In genomic region chr15:100922192-100923040, GRCh38 we compare ENCODE assay signal across 14 cellular contexts. TPM values are rescaled to one million over a fixed set of nuclear protein-coding genes. Genes with fewer than 3 reads are reported as not detected.
A peak's percentile ranks its signal among the peaks of the same experiment; 100 is the strongest.
DNase-seq lines count a peak whose midpoint lies in the region; ATAC-seq, FAIRE-seq and TF ChIP-seq lines count a peak whose summit lies in the region.
"Had no signal": no experiment of that assay in that cellular context is flagged by ENCODE, and none has a peak within 500 bp of the region (broad histone marks: within the 10 kb centered on the region; RNA-seq: fewer than 3 reads in every experiment).

No MANE protein-coding gene starts in this region.

- POLR2A ChIA-PET in HepG2 (lab: Yijun Ruan, JAX), result no interaction called here

- WGBS in HepG2 (ENCODE audit: low lambda C conversion rate), result 15% methylated on average over 13 of the region's 13 CpGs
- 57 to 68% (median 59%) methylated on average over 12 to 13 of the region's 13 CpGs for WGBS in adrenal gland, 4 donors

- in situ Hi-C loops in HepG2 (cut with HindIII; ENCODE audit: extremely low pct_ligation_motif_present, low pct_unique_long_range_greater_than_20kb) (loop anchor here (25.0 kb wide), 1 partner anchor 340 kb away; the partner anchor contains the start of gene CHSY1), ACHN (cut with HindIII; ENCODE audit: low pct_ligation_motif_present, low pct_unique_long_range_greater_than_20kb, low sequenced_read_pairs) (no loop called here)

- no peak overlapping the region for H2AFZ ChIP-seq in HepG2 (ENCODE audit: low read length)
- H2AFZ ChIP-seq: hepatocyte had no signal

- CTCF ChIA-PET in HepG2 (lab: Yijun Ruan, JAX; ENCODE audit: low intra/inter-chr PET ratio, low total read pairs), result no interaction called here

- ATAC-seq in HepG2, result no peak
- no peak for ATAC-seq in HG03442 (IDR thresholded peaks at IDR 0.05; ENCODE audit: unreplicated experiment)
- ATAC-seq: CD8-positive, alpha-beta T cell; effector memory CD8-positive, alpha-beta T cell had no signal

- H3K4me1 ChIP-seq in Peyer's patch, result peaks cover 3 to 39% (median 12%) of the 10 kb centered on the region in 4 donors
- no peaks in the 10 kb centered on the region for H3K4me1 ChIP-seq in HepG2 (ENCODE audit: insufficient read depth, low read length)
- H3K4me1 ChIP-seq in adrenal gland (replicated peaks in 1 of 2), result peaks cover 0 to 10% of the 10 kb centered on the region in 2 donors

- no peaks in the 10 kb centered on the region for H3K9me3 ChIP-seq in Peyer's patch
- no peaks in the 10 kb centered on the region for H3K9me3 ChIP-seq in HepG2 (ENCODE audit: low read length)
- no peaks in the 10 kb centered on the region for H3K9me3 ChIP-seq in adrenal gland (replicated peaks in 1 of 3)
- H3K9me3 ChIP-seq: right atrium auricular region had no signal

- peak overlapping the region; percentile 38 for H3K4me3 ChIP-seq in GM06990 (replicated peaks; ENCODE audit: low read depth, low read length)
- peak overlapping the region in 1 of 4 donors; percentile 14 for H3K4me3 ChIP-seq in Peyer's patch
- no peak overlapping the region for H3K4me3 ChIP-seq in HepG2 (replicated peaks in 1 of 3; ENCODE audit: insufficient read depth in 1 of 3, low read depth in 2 of 3, low read length in 3 of 3)
- H3K4me3 ChIP-seq in adrenal gland, result no peak overlapping the region
- H3K4me3 ChIP-seq: hepatocyte, right atrium auricular region had no signal

- peak; percentile 41 for DNase-seq in GM06990 (ENCODE audit: extremely low read depth, insufficient read length)
- peak; percentile 76 for DNase-seq in GM20000 (ENCODE audit: low spot score)
- no peak for DNase-seq in Peyer's patch
- no peak for DNase-seq in HepG2 (ENCODE audit: low spot score)
- DNase-seq in adrenal gland, result no peak
- DNase-seq in ACHN, result no peak
- no peak for DNase-seq in stimulated activated CD4-positive, alpha-beta T cell treated with anti-CD3 and anti-CD28 coated beads, Interleukin-4, amount 100 ng/mL, for 4 hours
- DNase-seq: CD8-positive, alpha-beta T cell; effector memory CD8-positive, alpha-beta T cell had no signal

- no peaks in the 10 kb centered on the region for H4K20me1 ChIP-seq in HepG2 (ENCODE audit: insufficient read depth, low read length)

- H3K9ac ChIP-seq in HepG2 (ENCODE audit: insufficient read depth, low read depth, low read length), result no peak overlapping the region

- H3K27ac ChIP-seq in Peyer's patch (peak overlapping the region; percentile 39 to 88 (median 58)), HepG2 (ENCODE audit: extremely low read length, insufficient read depth, low read length) (no peak overlapping the region), adrenal gland (peak overlapping the region in 2 of 5 donors; percentile 27 to 40)
- H3K27ac ChIP-seq: hepatocyte, right atrium auricular region had no signal

- TF ChIP-seq RAD21 in HepG2 (CRISPR knock-in tag; IDR thresholded peaks at IDR 0.05), result no peak

- H3K27me3 ChIP-seq in GM06990 (replicated peaks; ENCODE audit: control insufficient read depth, insufficient read depth, low read length), result no peaks in the 10 kb centered on the region
- H3K27me3 ChIP-seq in Peyer's patch, result no peaks in the 10 kb centered on the region
- peaks cover 3 to 66% of the 10 kb centered on the region in 2 experiments for H3K27me3 ChIP-seq in HepG2 (ENCODE audit: control insufficient read depth in 1 of 2, insufficient read depth in 2 of 2, low read length in 2 of 2)
- peaks cover 14% of the 10 kb centered on the region for H3K27me3 ChIP-seq in adrenal gland

- TF ChIP-seq CTCF in GM06990 (IDR thresholded peaks at IDR 0.05; ENCODE audit: insufficient read depth, low read length, poor library complexity, severe bottlenecking), result no peak
- no peak for TF ChIP-seq CTCF in GM20000 (IDR thresholded peaks at IDR 0.05; ENCODE audit: extremely low read depth, missing control alignments)
- no peak for TF ChIP-seq CTCF in Peyer's patch (IDR thresholded peaks at IDR 0.05)
- no peak for TF ChIP-seq CTCF in HepG2 (CRISPR knock-in tag; IDR thresholded peaks at IDR 0.05)
- TF ChIP-seq CTCF in adrenal gland (IDR thresholded peaks at IDR 0.05), result no peak

- peaks cover 13% of the 10 kb centered on the region for H3K36me3 ChIP-seq in GM06990 (ENCODE audit: control insufficient read depth, insufficient read depth, low read length)
- peaks cover 0 to 4% (median 0%) of the 10 kb centered on the region in 3 donors for H3K36me3 ChIP-seq in Peyer's patch
- no peaks in the 10 kb centered on the region for H3K36me3 ChIP-seq in HepG2 (replicated peaks in 1 of 2; ENCODE audit: control insufficient read depth in 1 of 2, insufficient read depth in 2 of 2, low read length in 2 of 2)
- H3K36me3 ChIP-seq in adrenal gland (replicated peaks in 1 of 2), result no peaks in the 10 kb centered on the region

- no TSS peak for BruUV-seq in HepG2 (replicated peaks; lab: Mats Ljungman, UMichigan)

- TF ChIP-seq EP300 in HepG2 (IDR thresholded peaks at IDR 0.05; ENCODE audit: low read depth in 2 of 2, low read length in 2 of 2) (no peak), HepG2 (CRISPR knock-in tag; IDR thresholded peaks at IDR 0.05; ENCODE audit: borderline replicate concordance) (no peak)

- no peaks in the 10 kb centered on the region for H3K79me2 ChIP-seq in HepG2 (ENCODE audit: insufficient read depth, low read length)
- H3K79me2 ChIP-seq: hepatocyte had no signal

- H3K4me2 ChIP-seq in HepG2 (ENCODE audit: low read depth, low read length), result no peak overlapping the region
- H3K4me2 ChIP-seq: hepatocyte had no signal

- no peak for FAIRE-seq in HepG2 (lab: Jason Lieb, UNC)
- FAIRE-seq: H1 had no signal

- TF ChIP-seq POLR2A in Peyer's patch (IDR thresholded peaks at IDR 0.05) (no peak), HepG2 (IDR thresholded peaks at IDR 0.05; ENCODE audit: insufficient read depth in 1 of 2, low read depth in 2 of 2, low read length in 2 of 2) (no peak), adrenal gland (IDR thresholded peaks at IDR 0.05) (no peak)

- intact Hi-C loops in HepG2 (cut with micrococcal nuclease; ENCODE audit: unreplicated experiment), result no loop called here
- intact Hi-C loops in adrenal gland (cut with DNase I), result no loop called here

RNA-seq across cellular contexts. Expression of gene LRRK1, which starts 3.3 kb away (rescaled TPM):
- total RNA-seq in Peyer's patch (10 to 100 TPM; 49.2 to 66.0 (median 55.5) TPM), HepG2 (2016; rRNA removed; fragmentation: Illumina TruSeq; extraction: Trizol) (0.07 and 0.13 TPM in 2 replicates), adrenal gland (10 to 100 TPM in 3 of 8 donors, 1 to 10 TPM in 5; 3.4 to 13.1 (median 9.3) TPM)
- total RNA-seq in HepG2 (2016; cell fraction: cytosol; rRNA removed; fragmentation: Illumina TruSeq; extraction: Trizol; ENCODE audit: low read depth), result 0.26 and 0.30 TPM in 2 replicates
- total RNA-seq in HepG2 (2016; cell fraction: insoluble cytoplasmic fraction; rRNA removed; fragmentation: Illumina TruSeq; extraction: Trizol), result 0.09 and 0.12 TPM in 2 replicates
- 0.31 and 0.37 TPM in 2 replicates for total RNA-seq in HepG2 (2016; cell fraction: membrane; rRNA removed; fragmentation: Illumina TruSeq; extraction: Trizol)
- 0.22 and 0.28 TPM in 2 replicates for total RNA-seq in HepG2 (2016; cell fraction: nucleus; rRNA removed; fragmentation: Illumina TruSeq; extraction: Trizol)
- polyA plus RNA-seq in HepG2 (2011; rRNA removed) (0.71 and 1.2 TPM in 2 replicates), adrenal gland (1 to 10 TPM; 2.3 to 6.9 (median 3.2) TPM)
- polyA plus RNA-seq in HepG2 (2011; cell fraction: cytosol; rRNA removed), result 0.46 and 0.68 TPM in 2 replicates
- 1.00 and 1.5 TPM in 2 replicates for polyA plus RNA-seq in HepG2 (2011; cell fraction: nucleus; rRNA removed)
- polyA plus RNA-seq in HepG2 (2012), result 0.38 and 0.51 TPM in 2 replicates
- polyA plus RNA-seq in HepG2 (2016; cell fraction: cytosol; fragmentation: Illumina TruSeq; extraction: Trizol; ENCODE audit: low read depth), result 0.01 TPM in 1 of 2 replicates, not detected in the other
- polyA plus RNA-seq in HepG2 (2016; cell fraction: insoluble cytoplasmic fraction; fragmentation: Illumina TruSeq; extraction: Trizol; ENCODE audit: low read depth), result not detected in 2 replicates
- 0.02 TPM in 1 of 2 replicates, not detected in the other for polyA plus RNA-seq in HepG2 (2016; cell fraction: membrane; fragmentation: Illumina TruSeq; extraction: Trizol; ENCODE audit: low read depth)
- polyA plus RNA-seq in HepG2 (2016; cell fraction: nucleus; fragmentation: Illumina TruSeq; extraction: Trizol; ENCODE audit: insufficient read depth, low read depth), result 0.04 TPM in 1 of 2 replicates, not detected in the other
- polyA minus RNA-seq in HepG2 (2011; rRNA and poly(A)+ RNA removed; ENCODE audit: low replicate concordance), result 2.8 and 25.2 TPM in 2 replicates
- polyA minus RNA-seq in HepG2 (2011; cell fraction: cytosol; rRNA and poly(A)+ RNA removed), result 0.89 and 1.2 TPM in 2 replicates
- polyA minus RNA-seq in HepG2 (2011; cell fraction: nucleus; rRNA and poly(A)+ RNA removed), result 0.75 and 2.2 TPM in 2 replicates

RNA-seq across cellular contexts. Expression of gene ALDH1A3, which starts 42.8 kb away (rescaled TPM):
- total RNA-seq in Peyer's patch (10 to 100 TPM in 3 of 4 donors, 1 to 10 TPM in 1; 8.5 to 99.9 (median 18.4) TPM), HepG2 (2016; rRNA removed; fragmentation: Illumina TruSeq; extraction: Trizol) (not detected in 2 replicates), adrenal gland (100 to 1,000 TPM in 3 of 8 donors, 10 to 100 TPM in 5; 16.6 to 165 (median 56.2) TPM)
- not detected in 2 replicates for total RNA-seq in HepG2 (2016; cell fraction: cytosol; rRNA removed; fragmentation: Illumina TruSeq; extraction: Trizol; ENCODE audit: low read depth)
- not detected in 2 replicates for total RNA-seq in HepG2 (2016; cell fraction: insoluble cytoplasmic fraction; rRNA removed; fragmentation: Illumina TruSeq; extraction: Trizol)
- not detected in 2 replicates for total RNA-seq in HepG2 (2016; cell fraction: membrane; rRNA removed; fragmentation: Illumina TruSeq; extraction: Trizol)
- not detected in 2 replicates for total RNA-seq in HepG2 (2016; cell fraction: nucleus; rRNA removed; fragmentation: Illumina TruSeq; extraction: Trizol)
- polyA plus RNA-seq in HepG2 (2011; rRNA removed) (0.03 TPM in 1 of 2 replicates, not detected in the other), adrenal gland (10 to 100 TPM; 13.2 to 26.5 (median 15.8) TPM)
- polyA plus RNA-seq in HepG2 (2011; cell fraction: cytosol; rRNA removed), result not detected in 2 replicates
- not detected in 2 replicates for polyA plus RNA-seq in HepG2 (2011; cell fraction: nucleus; rRNA removed)
- not detected in 2 replicates for polyA plus RNA-seq in HepG2 (2012)
- polyA plus RNA-seq in HepG2 (2016; cell fraction: cytosol; fragmentation: Illumina TruSeq; extraction: Trizol; ENCODE audit: low read depth), result not detected in 2 replicates
- not detected in 2 replicates for polyA plus RNA-seq in HepG2 (2016; cell fraction: insoluble cytoplasmic fraction; fragmentation: Illumina TruSeq; extraction: Trizol; ENCODE audit: low read depth)
- not detected in 2 replicates for polyA plus RNA-seq in HepG2 (2016; cell fraction: membrane; fragmentation: Illumina TruSeq; extraction: Trizol; ENCODE audit: low read depth)
- not detected in 2 replicates for polyA plus RNA-seq in HepG2 (2016; cell fraction: nucleus; fragmentation: Illumina TruSeq; extraction: Trizol; ENCODE audit: insufficient read depth, low read depth)
- 3.3 TPM in 1 of 2 replicates, not detected in the other for polyA minus RNA-seq in HepG2 (2011; rRNA and poly(A)+ RNA removed; ENCODE audit: low replicate concordance)
- not detected in 2 replicates for polyA minus RNA-seq in HepG2 (2011; cell fraction: cytosol; rRNA and poly(A)+ RNA removed)
- polyA minus RNA-seq in HepG2 (2011; cell fraction: nucleus; rRNA and poly(A)+ RNA removed), result not detected in 2 replicates
- total RNA-seq: CD8-positive, alpha-beta T cell; mesothelial cell of epicardium had no signal

Comparison
In these comparisons a context has a peak if more than half of its experiments do, and no peak if none do; other contexts are left out.
1. DNase-seq: peak in GM06990 (single experiment) and GM20000 (single experiment); none in Peyer's patch (0 of 3), HepG2 (single experiment), adrenal gland (0 of 7), ACHN (single experiment) and stimulated activated CD4-positive, alpha-beta T cell treated with anti-CD3 and anti-CD28 coated beads, Interleukin-4, amount 100 ng/mL, for 4 hours (0 of 2).
2. RNA of gene ALDH1A3, which starts 42.8 kb away (total RNA-seq): 16.6 to 165 TPM in adrenal gland and 8.5 to 99.9 TPM in Peyer's patch; not detected in HepG2; every median in the first group is over 4 times any median in the second.